In genomic region chr14:77128414-77128891, GRCh38 we compare ENCODE assay signal across 16 cellular contexts. TPM values are rescaled to one million over a fixed set of nuclear protein-coding genes. Genes with fewer than 3 reads are reported as not detected.
DNase-seq lines count a peak whose midpoint lies in the region; ATAC-seq and TF ChIP-seq lines count a peak whose summit lies in the region.
"Had no signal": no experiment of that assay in that cellular context is flagged by ENCODE, and none has a peak within 500 bp of the region (broad histone marks: within the 10 kb centered on the region; RNA-seq: fewer than 3 reads in every experiment).

No MANE protein-coding gene starts in this region.

- H3K4me1 ChIP-seq in esophagus squamous epithelium = peaks cover 17 to 22% (median 18%) of the 10 kb centered on the region in 3 donors

- TF ChIP-seq CTCF in choroid plexus epithelial cell (conservative IDR thresholded peaks at IDR 0.05; ENCODE audit: low read depth, low read length) = no peak
- no peak for TF ChIP-seq CTCF in omental fat pad (IDR thresholded peaks at IDR 0.05)
- TF ChIP-seq CTCF in esophagus squamous epithelium (IDR thresholded peaks at IDR 0.05) = no peak

- no peaks in the 10 kb centered on the region for H3K36me3 ChIP-seq in esophagus squamous epithelium
- H3K36me3 ChIP-seq: BLaER1 had no signal

- DNase-seq in NCI-H1092 (lab: John Stamatoyannopoulos, UW) = peak; percentile 46
- peak; percentile 76 for DNase-seq in NCI-H226
- DNase-seq in choroid plexus epithelial cell (ENCODE audit: low read depth) = peak; percentile 24
- no peak for DNase-seq in omental fat pad (ENCODE audit: low spot score)
- no peak for DNase-seq in esophagus squamous epithelium (lab: John Stamatoyannopoulos, UW)
- DNase-seq in SW 1271 (lab: John Stamatoyannopoulos, UW) = no peak
- DNase-seq: activated CD8-positive, alpha-beta memory T cell treated with anti-CD3 and anti-CD28 coated beads for 24 hours; amniotic stem cell; DND-41; NCI-H2081 treated with DMSO at 0.1 percent for 48 hours; stimulated activated CD4-positive, alpha-beta T cell treated with anti-CD3 and anti-CD28 coated beads, Interleukin-4, amount 100 ng/mL, for 24 hours had no signal

- H3K4me3 ChIP-seq in choroid plexus epithelial cell (ENCODE audit: low read depth, low read length) (no peak overlapping the region), esophagus squamous epithelium (no peak overlapping the region)
- H3K4me3 ChIP-seq: BLaER1 had no signal

- no peaks in the 10 kb centered on the region for H3K9me3 ChIP-seq in esophagus squamous epithelium
- H3K9me3 ChIP-seq: BLaER1 had no signal

- peaks cover 0 to 69% (median 0%) of the 10 kb centered on the region in 4 donors for H3K27me3 ChIP-seq in esophagus squamous epithelium

- peak; percentile 55 for ATAC-seq in omental fat pad (ENCODE audit: low FRiP score)
- no peak for ATAC-seq in HG03135 (IDR thresholded peaks at IDR 0.05; ENCODE audit: unreplicated experiment)
- ATAC-seq: SK-N-SH treated with all-trans-retinoic acid at 6 μM for 48 hours had no signal

- H3K27ac ChIP-seq in esophagus squamous epithelium = no peak overlapping the region
- H3K27ac ChIP-seq: BLaER1, VCaP had no signal

- no peak for TF ChIP-seq POLR2A in esophagus squamous epithelium (IDR thresholded peaks at IDR 0.05)

- intact Hi-C loops in esophagus squamous epithelium (cut with DNase I) = no loop called here

- WGBS in esophagus squamous epithelium, 2 donors = 41 to 62% methylated on average over 5 to 6 of the region's 6 CpGs

RNA-seq across cellular contexts. Expression of gene ZDHHC22, which starts 13.1 kb away (rescaled TPM):
- total RNA-seq in omental fat pad (not detected), esophagus squamous epithelium (not detected)
- total RNA-seq: osteoblast had no signal

RNA-seq across cellular contexts. Expression of gene CIPC, which starts 30.4 kb away (rescaled TPM):
- 10 to 100 TPM; 34.2 to 47.3 (median 40.3) TPM for total RNA-seq in omental fat pad
- total RNA-seq in esophagus squamous epithelium = 10 to 100 TPM; 17.1 to 38.3 (median 32.6) TPM

RNA-seq across cellular contexts. Expression of gene TMEM63C, which starts 53.1 kb away (rescaled TPM):
- total RNA-seq in omental fat pad = under 1 TPM in 1 of 4 donors, not detected in 3; 0.13 TPM
- 10 to 100 TPM in 1 of 4 donors, 1 to 10 TPM in 3; 5.2 to 18.6 (median 9.8) TPM for total RNA-seq in esophagus squamous epithelium

Comparison
In these comparisons a context has a peak if more than half of its experiments do, and no peak if none do; other contexts are left out.
1. DNase-seq: peak in NCI-H1092 (single experiment), NCI-H226 (single experiment) and choroid plexus epithelial cell (single experiment); none in omental fat pad (single experiment), esophagus squamous epithelium (single experiment) and SW 1271 (0 of 2).
2. RNA of gene TMEM63C, which starts 53.1 kb away (total RNA-seq): 5.2 to 18.6 TPM in esophagus squamous epithelium; 0.13 TPM in omental fat pad; every median in the first group is over 4 times any median in the second.